Comparison of ENCODE assay signal across 8 cellular contexts in genomic region chr7:90153943-90154761, GRCh38. TPM values are rescaled to one million over a fixed set of nuclear protein-coding genes. Genes with fewer than 3 reads are reported as not detected.
A peak's percentile ranks its signal among the peaks of the same experiment; 100 is the strongest.
DNase-seq lines count a peak whose midpoint lies in the region; ATAC-seq and TF ChIP-seq lines count a peak whose summit lies in the region.
"Not testable (repeated sequence)": the region's sequence is repeated elsewhere in the genome, so short reads cannot be mapped to it uniquely, and the experiment has no call there.

Gene STEAP1 (plus strand): TSS chr7:90154469. CDS start chr7:90159789, 5,320 bp downstream.

- intact Hi-C loops in activated naive CD4-positive, alpha-beta T cell treated with anti-CD3 and anti-CD28 coated beads for 36 hours (cut with micrococcal nuclease): loop anchor here (1.0 to 5.0 kb wide), 8 partner anchors 25 to 473 kb away; partner anchors contain the start of genes CLDN12 and STEAP2

- CTCF ChIA-PET in activated naive CD4-positive, alpha-beta T cell treated with anti-CD3 and anti-CD28 coated beads for 36 hours (lab: Charles Lee): interaction anchor here (0.6 to 2.9 kb wide), 18 partner anchors 12 to 1112 kb away, joined by 3 to 31 read pairs (median 4); partner anchors contain the start of gene STEAP2

- DNase-seq in GM03348 (ENCODE audit: low spot score): peak; percentile 88
- DNase-seq in HCEC 1CT: peak; percentile 86
- peak; percentile 90 for DNase-seq in M059J (ENCODE audit: low read depth)
- DNase-seq in SK-N-DZ (ENCODE audit: low spot score): peak; percentile 82
- DNase-seq in activated naive CD4-positive, alpha-beta T cell treated with anti-CD3 and anti-CD28 coated beads for 36 hours: peak; percentile 90
- peak; percentile 87 to 88 for DNase-seq in stimulated activated naive CD8-positive, alpha-beta T cell treated with anti-CD3 and anti-CD28 coated beads, Interleukin-15, amount 100 ng/mL, for 72 hours

- peak within 1 kb of the TSS in 3 of 4 donors; percentile 75 to 80 (median 79) for H3K27ac ChIP-seq in gastroesophageal sphincter

- not testable (repeated sequence) for H3K9me3 Mint-ChIP-seq in activated naive CD4-positive, alpha-beta T cell treated with anti-CD3 and anti-CD28 coated beads for 36 hours; stimulated activated naive CD8-positive, alpha-beta T cell treated with anti-CD3 and anti-CD28 coated beads, Interleukin-15, amount 100 ng/mL, for 72 hours

- peak; percentile 89 to 93 (median 91) for TF ChIP-seq CTCF in gastroesophageal sphincter (IDR thresholded peaks at IDR 0.05)

- not testable (repeated sequence) for H3K4me1 Mint-ChIP-seq in activated naive CD4-positive, alpha-beta T cell treated with anti-CD3 and anti-CD28 coated beads for 36 hours (ENCODE audit: low read depth); stimulated activated naive CD8-positive, alpha-beta T cell treated with anti-CD3 and anti-CD28 coated beads, Interleukin-15, amount 100 ng/mL, for 72 hours

- peaks cover 23% of the 10 kb centered on the region for H3K27me3 Mint-ChIP-seq in activated naive CD4-positive, alpha-beta T cell treated with anti-CD3 and anti-CD28 coated beads for 36 hours (ENCODE audit: low read depth)
- peaks cover 49% of the 10 kb centered on the region for H3K27me3 Mint-ChIP-seq in stimulated activated naive CD8-positive, alpha-beta T cell treated with anti-CD3 and anti-CD28 coated beads, Interleukin-15, amount 100 ng/mL, for 72 hours

- H3K9me3 ChIP-seq in gastroesophageal sphincter; neuron (ENCODE audit: low read length): not testable (repeated sequence)

- not testable (repeated sequence) for H3K36me3 ChIP-seq in gastroesophageal sphincter; neuron (ENCODE audit: insufficient read depth, low read length)

- peak within 1 kb of the TSS; percentile 37 for H2AFZ ChIP-seq in neuron (ENCODE audit: low read depth, low read length)

- TF ChIP-seq POLR2A in gastroesophageal sphincter (IDR thresholded peaks at IDR 0.05): peak in 1 of 2 donors; percentile 17

- H3K27ac Mint-ChIP-seq in activated naive CD4-positive, alpha-beta T cell treated with anti-CD3 and anti-CD28 coated beads for 36 hours: not testable (repeated sequence)
- H3K27ac Mint-ChIP-seq in stimulated activated naive CD8-positive, alpha-beta T cell treated with anti-CD3 and anti-CD28 coated beads, Interleukin-15, amount 100 ng/mL, for 72 hours: peak within 1 kb of the TSS; percentile 48 to 74

- peak within 1 kb of the TSS; percentile 66 for H3K4me3 Mint-ChIP-seq in activated naive CD4-positive, alpha-beta T cell treated with anti-CD3 and anti-CD28 coated beads for 36 hours
- peak within 1 kb of the TSS; percentile 84 to 89 for H3K4me3 Mint-ChIP-seq in stimulated activated naive CD8-positive, alpha-beta T cell treated with anti-CD3 and anti-CD28 coated beads, Interleukin-15, amount 100 ng/mL, for 72 hours

- H3K27me3 ChIP-seq in gastroesophageal sphincter; neuron (ENCODE audit: insufficient read depth, low read length): not testable (repeated sequence)

- not testable (repeated sequence) for TF ChIP-seq EP300 in gastroesophageal sphincter (IDR thresholded peaks at IDR 0.05)

- WGBS in gastroesophageal sphincter (ENCODE audit: low coverage in 1 of 2), 2 donors: 10 to 27% methylated on average over 6 to 26 of the region's 56 CpGs

- peak; percentile 96 for ATAC-seq in gastroesophageal sphincter
- ATAC-seq in stimulated activated naive CD8-positive, alpha-beta T cell treated with anti-CD3 and anti-CD28 coated beads, Interleukin-15, amount 100 ng/mL, for 72 hours: peak; percentile 96

- peak within 1 kb of the TSS; percentile 48 to 58 for H3K4me3 ChIP-seq in gastroesophageal sphincter
- peak within 1 kb of the TSS; percentile 43 for H3K4me3 ChIP-seq in neuron (ENCODE audit: low read length)

- peaks cover 0 to 12% (median 0%) of the 10 kb centered on the region in 3 donors for H3K4me1 ChIP-seq in gastroesophageal sphincter
- not testable (repeated sequence) for H3K4me1 ChIP-seq in neuron (ENCODE audit: insufficient read depth, low read length)

- not testable (repeated sequence) for H3K36me3 Mint-ChIP-seq in activated naive CD4-positive, alpha-beta T cell treated with anti-CD3 and anti-CD28 coated beads for 36 hours (ENCODE audit: low read depth)

RNA-seq across cellular contexts. Expression of gene STEAP1, which starts in this region (rescaled TPM):
- 17.3 and 30.8 TPM in 2 replicates for total RNA-seq in M059J (2014; rRNA removed; shearing (Covaris generic))
- 0.23 TPM in 1 of 2 replicates, not detected in the other for polyA plus RNA-seq in SK-N-DZ (2014; cell fraction: cytosol; rRNA removed)
- 0.91 TPM in 1 of 2 replicates, not detected in the other for polyA plus RNA-seq in SK-N-DZ (2014; cell fraction: nucleus; rRNA removed)
- 1 to 10 TPM; 2.6 to 3.3 TPM for total RNA-seq in activated naive CD4-positive, alpha-beta T cell treated with anti-CD3 and anti-CD28 coated beads for 36 hours
- 10 to 100 TPM in 3 of 4 donors, 1 to 10 TPM in 1; 2.6 to 14.2 (median 12.6) TPM for total RNA-seq in gastroesophageal sphincter

Comparison
In these comparisons a context has a peak if more than half of its experiments do, and no peak if none do; other contexts are left out.
1. Peak in every context shown above with its lines: DNase-seq, ATAC-seq, H3K4me3 ChIP-seq and H3K27ac ChIP-seq.